Comparison of ENCODE assay signal across 8 cellular contexts in the genomic region with DNA sequence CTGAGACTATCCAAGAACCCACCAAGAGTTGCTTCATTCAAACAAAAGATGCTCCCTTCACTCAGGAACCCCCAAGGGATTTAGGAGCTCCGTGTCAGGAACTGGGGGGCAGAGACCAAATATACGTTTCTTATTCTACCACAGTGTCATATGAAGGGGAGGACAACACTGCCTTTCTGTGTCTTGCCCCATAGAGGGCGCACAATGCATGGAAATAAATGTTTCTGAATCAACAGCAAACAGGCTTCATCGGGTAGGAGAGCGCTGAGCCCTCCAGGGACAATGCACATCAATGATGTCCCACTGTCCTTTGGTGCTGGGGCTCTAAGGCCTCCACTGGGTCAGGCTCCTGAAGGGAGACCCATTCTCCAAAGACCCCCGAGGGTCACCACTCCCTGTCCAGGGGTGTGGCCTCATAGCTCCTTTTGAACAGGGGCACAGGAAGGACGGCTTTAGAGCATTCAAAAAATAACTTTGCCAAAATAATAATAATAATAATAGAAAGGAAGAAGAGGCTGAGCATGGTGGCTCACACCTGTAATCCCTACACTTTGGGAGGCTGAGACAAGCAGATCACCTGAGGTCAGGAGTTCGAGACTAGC. TPM values are rescaled to one million over a fixed set of nuclear protein-coding genes. Genes with fewer than 3 reads are reported as not detected.
A peak's percentile ranks its signal among the peaks of the same experiment; 100 is the strongest.
DNase-seq lines count a peak whose midpoint lies in the region; ATAC-seq, FAIRE-seq and TF ChIP-seq lines count a peak whose summit lies in the region.

No MANE protein-coding gene starts in this region.

- H3K9ac ChIP-seq in endothelial cell of umbilical vein (replicated peaks; ENCODE audit: extremely low read depth, insufficient read depth, low read length) = no peak overlapping the region

- H3K4me1 ChIP-seq in GM23338 (ENCODE audit: insufficient read depth) (no peaks in the 10 kb centered on the region), endothelial cell of umbilical vein (ENCODE audit: control insufficient read depth, extremely low read depth, insufficient read depth, low read length) (no peaks in the 10 kb centered on the region)

- H3K4me1 Mint-ChIP-seq in GM23338 = no peaks in the 10 kb centered on the region

- H3K9me2 ChIP-seq in GM23338 (ENCODE audit: insufficient read depth) = no peaks in the 10 kb centered on the region

- peak; percentile 78 for DNase-seq in GM03348 (ENCODE audit: low spot score)
- peak; percentile 82 for DNase-seq in GM23338 (ENCODE audit: low spot score)
- peak; percentile 33 for DNase-seq in KBM-7
- peak; percentile 60 for DNase-seq in SK-MEL-5 (ENCODE audit: low read depth, low spot score)
- DNase-seq in endothelial cell of umbilical vein (ENCODE audit: low read depth, low spot score) = no peak
- peak; percentile 62 for DNase-seq in myocyte (ENCODE audit: low read depth)
- no peak for DNase-seq in NK-92 treated with Interleukin-12 subunit alpha and Interleukin-12 subunit beta, amount 100 ng/mL, for 24 hours (lab: John Stamatoyannopoulos, UW)

- POLR2A ChIA-PET in endothelial cell of umbilical vein (lab: Charles Lee) = no interaction called here

- no peak for TF ChIP-seq POLR2A in endothelial cell of umbilical vein (IDR thresholded peaks at IDR 0.05; ENCODE audit: low read depth, low read length)

- H3K27me3 ChIP-seq in GM23338 (ENCODE audit: insufficient read depth) = no peaks in the 10 kb centered on the region
- H3K27me3 ChIP-seq in endothelial cell of umbilical vein (ENCODE audit: control insufficient read depth in 2 of 2, insufficient read depth in 2 of 2, low read length in 2 of 2) = no peaks in the 10 kb centered on the region

- dilution Hi-C loops in endothelial cell of umbilical vein (cut with MboI; ENCODE audit: extremely low pct_ligation_motif_present, low sequenced_read_pairs) = no loop called here

- no peak overlapping the region for H2AFZ ChIP-seq in GM23338
- no peak overlapping the region for H2AFZ ChIP-seq in endothelial cell of umbilical vein (ENCODE audit: low read depth, low read length)

- no peaks in the 10 kb centered on the region for H3K9me3 Mint-ChIP-seq in GM23338

- H3K9me1 ChIP-seq in endothelial cell of umbilical vein (replicated peaks; ENCODE audit: control insufficient read depth, extremely low read depth, insufficient read depth, low read length) = no peaks in the 10 kb centered on the region

- H4K20me1 ChIP-seq in GM23338 (replicated peaks; ENCODE audit: insufficient read depth) = no peaks in the 10 kb centered on the region
- no peaks in the 10 kb centered on the region for H4K20me1 ChIP-seq in endothelial cell of umbilical vein (replicated peaks; ENCODE audit: control insufficient read depth, extremely low read depth, insufficient read depth, low read length)

- no TSS peak for BruUV-seq in endothelial cell of umbilical vein (replicated peaks; lab: Mats Ljungman, UMichigan)

- no peak overlapping the region for H3K27ac ChIP-seq in 22Rv1
- H3K27ac ChIP-seq in GM23338 (ENCODE audit: low read depth) = no peak overlapping the region
- no peak overlapping the region for H3K27ac ChIP-seq in endothelial cell of umbilical vein (ENCODE audit: insufficient read depth, low read depth, low read length)

- H3F3A ChIP-seq in GM23338 (replicated peaks; ENCODE audit: low read depth) = no peaks in the 10 kb centered on the region

- H3K9me3 ChIP-seq in endothelial cell of umbilical vein (replicated peaks; ENCODE audit: control insufficient read depth, insufficient read depth, low read length) = no peaks in the 10 kb centered on the region

- intact Hi-C loops in endothelial cell of umbilical vein (cut with micrococcal nuclease) = loop anchor here (2.0 kb wide), 1 partner anchor 640 kb away; no protein-coding TSS in a partner anchor

- CTCF ChIA-PET in endothelial cell of umbilical vein (lab: Charles Lee) = interaction anchor here (0.6 to 2.9 kb wide), 8 partner anchors 11 to 643 kb away, joined by 3 to 17 read pairs (median 4); no protein-coding TSS in a partner anchor

- H3K4me3 ChIP-seq in GM23338 (no peak overlapping the region), endothelial cell of umbilical vein (replicated peaks in 1 of 3; ENCODE audit: insufficient read depth in 1 of 3, low read depth in 1 of 3, low read length in 3 of 3) (no peak overlapping the region)

- H3K79me2 ChIP-seq in GM23338 (replicated peaks; ENCODE audit: insufficient read depth) (no peaks in the 10 kb centered on the region), endothelial cell of umbilical vein (ENCODE audit: control insufficient read depth, insufficient read depth, low read length) (no peaks in the 10 kb centered on the region)

- no peak overlapping the region for H3K4me3 Mint-ChIP-seq in GM23338

- H3K36me3 ChIP-seq in GM23338 (ENCODE audit: insufficient read depth) (no peaks in the 10 kb centered on the region), endothelial cell of umbilical vein (ENCODE audit: control insufficient read depth in 2 of 2, extremely low read depth in 1 of 2, insufficient read depth in 2 of 2, low read length in 2 of 2) (no peaks in the 10 kb centered on the region)

- H3K4me2 ChIP-seq in GM23338 (no peak overlapping the region), endothelial cell of umbilical vein (ENCODE audit: insufficient read depth, low read length) (no peak overlapping the region)

- in situ Hi-C loops in KBM-7 (cut with MboI; ENCODE audit: low pct_unique_long_range_greater_than_20kb, low sequenced_read_pairs) (loop anchor here (25.0 kb wide), 1 partner anchor 629 kb away; no protein-coding TSS in a partner anchor), SK-MEL-5 (cut with HindIII; ENCODE audit: low pct_unique_long_range_greater_than_20kb, low sequenced_read_pairs) (no loop called here)

- FAIRE-seq in endothelial cell of umbilical vein (lab: Jason Lieb, UNC) = no peak

- H3K27me3 Mint-ChIP-seq in GM23338 (ENCODE audit: insufficient read depth, low read depth, poor library complexity) = no peaks in the 10 kb centered on the region

- H3K27ac Mint-ChIP-seq in GM23338 = no peak overlapping the region

- peak; percentile 79 for TF ChIP-seq CTCF in 22Rv1 (IDR thresholded peaks at IDR 0.05)
- peak; percentile 79 to 91 for TF ChIP-seq CTCF in GM23338 (conservative IDR thresholded peaks at IDR 0.05; ENCODE audit: low read depth in 2 of 2)
- peak; percentile 22 to 38 for TF ChIP-seq CTCF in endothelial cell of umbilical vein (IDR thresholded peaks at IDR 0.05; ENCODE audit: extremely low read depth in 1 of 2, insufficient read depth in 1 of 2, low read depth in 1 of 2, low read length in 2 of 2)

- ATAC-seq in GM23338 = peak; percentile 89

- H3K36me3 Mint-ChIP-seq in GM23338 (ENCODE audit: low read depth) = no peaks in the 10 kb centered on the region

TF ChIP-seq in GM23338, 12 proteins besides CTCF, POLR2A, EP300 and RAD21 (continues in another document):
- TF ChIP-seq NANOG (IDR thresholded peaks at IDR 0.05; ENCODE audit: borderline replicate concordance) = no peak

TF ChIP-seq in endothelial cell of umbilical vein, 7 proteins besides CTCF, POLR2A, EP300 and RAD21:
- TF ChIP-seq, protein P1, sequence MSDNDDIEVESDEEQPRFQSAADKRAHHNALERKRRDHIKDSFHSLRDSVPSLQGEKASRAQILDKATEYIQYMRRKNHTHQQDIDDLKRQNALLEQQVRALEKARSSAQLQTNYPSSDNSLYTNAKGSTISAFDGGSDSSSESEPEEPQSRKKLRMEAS (IDR thresholded peaks at IDR 0.05; ENCODE audit: insufficient read depth, insufficient read length) = no peak
- TF ChIP-seq EZH2 (IDR thresholded peaks at IDR 0.05; ENCODE audit: borderline replicate concordance, low read depth, low read length, severe bottlenecking) (no peak), FOS (IDR thresholded peaks at IDR 0.05; ENCODE audit: borderline replicate concordance, insufficient read depth, low read length) (no peak), GATA2 (IDR thresholded peaks at IDR 0.05; ENCODE audit: insufficient read depth, insufficient read length, low read depth, low read length) (no peak), JUN (IDR thresholded peaks at IDR 0.05; ENCODE audit: borderline replicate concordance, insufficient read depth, insufficient read length, low read depth) (no peak), MYC (IDR thresholded peaks at IDR 0.05; ENCODE audit: low read depth, low read length) (no peak), POLR2AphosphoS5 (IDR thresholded peaks at IDR 0.05; ENCODE audit: insufficient read depth, low read depth, low read length) (no peak)

RNA-seq across cellular contexts. Expression of a gene that starts 31.1 kb away (rescaled TPM):
- total RNA-seq in GM23338 (2014; rRNA removed; shearing (Covaris generic)) = not detected in 2 replicates
- polyA plus RNA-seq in GM23338 (2016; fragmentation: Nextera tagmentation; extraction: Ambion mirVana) (not detected in 2 replicates), endothelial cell of umbilical vein (not detected in 2 replicates)
- total RNA-seq in SK-MEL-5 (2014; rRNA removed; shearing (Covaris generic)) = not detected in 2 replicates
- polyA plus RNA-seq in SK-MEL-5 (2015; cell fraction: cytosol; rRNA removed) = not detected in 2 replicates
- polyA plus RNA-seq in SK-MEL-5 (2015; cell fraction: nucleus; rRNA removed) = not detected in 2 replicates
- total RNA-seq in endothelial cell of umbilical vein (not detected in 2 replicates), myocyte (not detected in 2 replicates)
- polyA plus RNA-seq in endothelial cell of umbilical vein (2011; cell fraction: cytosol; rRNA removed) = not detected in 2 replicates
- not detected in 2 replicates for polyA plus RNA-seq in endothelial cell of umbilical vein (2011; cell fraction: nucleus; rRNA removed)
- not detected in 2 replicates for polyA plus RNA-seq in endothelial cell of umbilical vein (2012)
- not detected in 2 replicates for polyA minus RNA-seq in endothelial cell of umbilical vein
- polyA minus RNA-seq in endothelial cell of umbilical vein (2011; cell fraction: cytosol; rRNA and poly(A)+ RNA removed) = not detected
- not detected in 2 replicates for polyA minus RNA-seq in endothelial cell of umbilical vein (2011; cell fraction: nucleus; rRNA and poly(A)+ RNA removed)
- not detected for polyA plus RNA-seq in myocyte (2012)

Comparison
In these comparisons a context has a peak if more than half of its experiments do, and no peak if none do; other contexts are left out.
1. CTCF ChIP-seq: peak in every context shown above with its lines; median percentile 85 in GM23338; 79 in 22Rv1; 30 in endothelial cell of umbilical vein.
2. DNase-seq: peak in GM03348 (single experiment), GM23338 (single experiment), KBM-7 (single experiment), SK-MEL-5 (single experiment) and myocyte (single experiment); none in endothelial cell of umbilical vein (single experiment) and NK-92 treated with Interleukin-12 subunit alpha and Interleukin-12 subunit beta, amount 100 ng/mL, for 24 hours (single experiment).